Comparison of ENCODE assay signal across 13 cellular contexts in the genomic region with DNA sequence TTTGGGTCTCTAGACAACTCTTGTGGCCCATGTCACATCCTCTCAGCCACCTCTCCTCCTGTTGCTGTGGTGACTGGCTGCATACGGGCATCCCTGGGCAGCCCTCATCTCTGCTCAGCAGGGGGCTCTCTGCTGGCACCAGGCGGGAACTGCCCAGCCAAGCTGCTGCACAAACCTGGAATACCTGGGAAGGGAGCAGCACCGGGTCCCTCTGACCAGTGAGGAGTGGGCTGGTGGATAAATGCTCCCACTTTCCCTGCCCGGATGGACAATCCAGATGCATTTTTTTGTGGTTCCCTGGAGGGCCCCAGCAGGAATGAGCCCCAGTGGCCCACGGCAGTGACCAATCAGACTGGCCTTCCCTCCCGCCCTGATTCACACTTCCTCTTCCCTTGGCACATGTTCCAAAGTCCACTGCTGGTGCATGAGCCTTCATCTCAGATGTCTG. TPM values are rescaled to one million over a fixed set of nuclear protein-coding genes. Genes with fewer than 3 reads are reported as not detected.
DNase-seq lines count a peak whose midpoint lies in the region; ATAC-seq and TF ChIP-seq lines count a peak whose summit lies in the region.
"Had no signal": no experiment of that assay in that cellular context is flagged by ENCODE, and none has a peak within 500 bp of the region (broad histone marks: within the 10 kb centered on the region; RNA-seq: fewer than 3 reads in every experiment).

No MANE protein-coding gene starts in this region.

- H3K9me3 Mint-ChIP-seq in activated T-cell treated with anti-CD3 and anti-CD28 coated beads, Interleukin-2, amount 50 U/mL, for 4 hours, result no peaks in the 10 kb centered on the region
- H3K9me3 Mint-ChIP-seq: activated CD4-positive, alpha-beta T cell treated with anti-CD3 and anti-CD28 coated beads, Interleukin-2, amount 10 ng/mL, durations not matched to agents 7 days and 5 days; activated T-helper 2 cell treated with anti-CD3 and anti-CD28 coated beads, Interferon-gamma antibody, Interleukin-2, Interleukin-4, amounts not matched to agents 10 μg/mL and 5 μg/mL and 100 μg/mL, durations not matched to agents 14 hours and 24 hours and 36 hours had no signal

- intact Hi-C loops in right lobe of liver (cut with DNase I), result no loop called here

- no peaks in the 10 kb centered on the region for H3K4me1 Mint-ChIP-seq in activated T-cell treated with anti-CD3 and anti-CD28 coated beads, Interleukin-2, amount 50 U/mL, for 4 hours (ENCODE audit: low read depth)
- H3K4me1 Mint-ChIP-seq: activated CD4-positive, alpha-beta T cell treated with anti-CD3 and anti-CD28 coated beads, Interleukin-2, amount 10 ng/mL, durations not matched to agents 7 days and 5 days had no signal

- in situ Hi-C loops in Caki2 (cut with HindIII; ENCODE audit: low pct_unique_long_range_greater_than_20kb, low sequenced_read_pairs), result no loop called here

- no peaks in the 10 kb centered on the region for H3K4me1 ChIP-seq in right lobe of liver
- H3K4me1 ChIP-seq: testis had no signal

- WGBS in right lobe of liver (ENCODE audit: insufficient coverage, low coverage, low lambda C conversion rate, missing lambda C conversion rate), result no CpG with 5 or more reads among the region's 6 CpGs

- H3K36me3 ChIP-seq in right lobe of liver, result no peaks in the 10 kb centered on the region

- DNase-seq in DMS79 treated with DMSO at 0.1 percent for 48 hours (lab: John Stamatoyannopoulos, UW), result peak; percentile 16
- no peak for DNase-seq in DMS79 (lab: John Stamatoyannopoulos, UW)
- DNase-seq in Caki2 (ENCODE audit: low read depth), result peak; percentile 36
- peak; percentile 48 for DNase-seq in NOMO-1 treated with DMSO at 0.1 percent for 48 hours (lab: John Stamatoyannopoulos, UW; ENCODE audit: unreplicated experiment)
- peak in 2 of 3 donors; percentile 32 to 37 for DNase-seq in right lobe of liver
- DNase-seq in activated T-cell treated with anti-CD3 and anti-CD28 coated beads, Interleukin-2, amount 50 U/mL, for 4 hours, result no peak
- no peak for DNase-seq in NCI-H526 treated with DMSO at 0.1 percent for 48 hours (lab: John Stamatoyannopoulos, UW)
- DNase-seq: activated CD4-positive, alpha-beta T cell treated with anti-CD3 and anti-CD28 coated beads, Interleukin-2, amount 10 ng/mL, durations not matched to agents 7 days and 5 days; NCI-H1930; testis had no signal

- no peak for TF ChIP-seq CTCF in right lobe of liver (IDR thresholded peaks at IDR 0.05)

- H3K36me3 Mint-ChIP-seq in activated T-cell treated with anti-CD3 and anti-CD28 coated beads, Interleukin-2, amount 50 U/mL, for 4 hours (ENCODE audit: insufficient read depth), result no peaks in the 10 kb centered on the region

- ATAC-seq in right lobe of liver, result peak in 2 of 4 donors; percentile 28 to 31
- no peak for ATAC-seq in activated T-cell treated with anti-CD3 and anti-CD28 coated beads, Interleukin-2, amount 50 U/mL, for 4 hours
- ATAC-seq in GM21619 (IDR thresholded peaks at IDR 0.05; ENCODE audit: unreplicated experiment), result no peak

- no peaks in the 10 kb centered on the region for H3K27me3 ChIP-seq in right lobe of liver
- H3K27me3 ChIP-seq: testis had no signal

- no peak for TF ChIP-seq POLR2A in right lobe of liver (IDR thresholded peaks at IDR 0.05)

- no peaks in the 10 kb centered on the region for H3K9me3 ChIP-seq in right lobe of liver
- H3K9me3 ChIP-seq: testis had no signal

- peaks cover 9% of the 10 kb centered on the region for H3K27me3 Mint-ChIP-seq in activated T-cell treated with anti-CD3 and anti-CD28 coated beads, Interleukin-2, amount 50 U/mL, for 4 hours (ENCODE audit: low read depth)
- H3K27me3 Mint-ChIP-seq: activated CD4-positive, alpha-beta T cell treated with anti-CD3 and anti-CD28 coated beads, Interleukin-2, amount 10 ng/mL, durations not matched to agents 7 days and 5 days had no signal

- no peak overlapping the region for H3K4me3 ChIP-seq in right lobe of liver
- H3K4me3 ChIP-seq: testis had no signal

- H3K4me3 Mint-ChIP-seq in activated T-cell treated with anti-CD3 and anti-CD28 coated beads, Interleukin-2, amount 50 U/mL, for 4 hours, result no peak overlapping the region
- H3K4me3 Mint-ChIP-seq: activated CD4-positive, alpha-beta T cell treated with anti-CD3 and anti-CD28 coated beads, Interleukin-2, amount 10 ng/mL, durations not matched to agents 7 days and 5 days had no signal

- H3K27ac ChIP-seq in right lobe of liver, result no peak overlapping the region
- H3K27ac ChIP-seq: testis had no signal

RNA-seq across cellular contexts. Expression of gene GRID1, which starts 21.9 kb away (rescaled TPM):
- total RNA-seq in Caki2 (2014; rRNA removed; shearing (Covaris generic); ENCODE audit: low replicate concordance), result 2.6 and 6.6 TPM in 2 replicates
- total RNA-seq in right lobe of liver, result 1 to 10 TPM in 2 of 6 experiments, under 1 TPM in 4; 0.05 to 1.9 (median 0.81) TPM
- total RNA-seq in activated T-cell treated with anti-CD3 and anti-CD28 coated beads, Interleukin-2, amount 50 U/mL, for 4 hours, result not detected
- total RNA-seq: A673; activated CD4-positive, alpha-beta T cell treated with anti-CD3 and anti-CD28 coated beads, Interleukin-2, amount 10 ng/mL, durations not matched to agents 7 days and 5 days; activated T-helper 2 cell treated with anti-CD3 and anti-CD28 coated beads, Interferon-gamma antibody, Interleukin-2, Interleukin-4, amounts not matched to agents 10 μg/mL and 5 μg/mL and 100 μg/mL, durations not matched to agents 14 hours and 24 hours and 36 hours had no signal

Comparison
In these comparisons a context has a peak if more than half of its experiments do, and no peak if none do; other contexts are left out.
1. DNase-seq: peak in DMS79 treated with DMSO at 0.1 percent for 48 hours (single experiment), Caki2 (single experiment), NOMO-1 treated with DMSO at 0.1 percent for 48 hours (single experiment) and right lobe of liver (2 of 3); none in DMS79 (single experiment), activated T-cell treated with anti-CD3 and anti-CD28 coated beads, Interleukin-2, amount 50 U/mL, for 4 hours (single experiment) and NCI-H526 treated with DMSO at 0.1 percent for 48 hours (single experiment).